24 cellular contexts compared by ENCODE assay signal in genomic region chr1:7374761-7375160, GRCh38.
DNase-seq lines count a peak whose midpoint lies in the region; ATAC-seq, FAIRE-seq and TF ChIP-seq lines count a peak whose summit lies in the region.
"Had no signal": no experiment of that assay in that cellular context is flagged by ENCODE, and none has a peak within 500 bp of the region (broad histone marks: within the 10 kb centered on the region; RNA-seq: fewer than 3 reads in every experiment).

No MANE protein-coding gene starts in this region.

- DNase-seq in coronary artery (ENCODE audit: low spot score) = peak; percentile 36
- DNase-seq in left lobe of liver (ENCODE audit: low spot score) = peak; percentile 19
- peak; percentile 21 for DNase-seq in sigmoid colon
- no peak for DNase-seq in NCI-H1092 (lab: John Stamatoyannopoulos, UW)
- DNase-seq in urothelium cell line (ENCODE audit: low spot score) = no peak
- DNase-seq: AML-193; CD4-positive, alpha-beta T cell; GM23248; KBM-7; MG63; NCI-H1694; NCI-H2029 treated with DMSO at 0.1 percent for 48 hours; NCI-H446 treated with DMSO at 0.1 percent for 48 hours; NCI-H526; PC-9; Right ventricle myocardium superior had no signal

- TF ChIP-seq CTCF in coronary artery (IDR thresholded peaks at IDR 0.05) (no peak), sigmoid colon (IDR thresholded peaks at IDR 0.05) (no peak)

- no peak for ATAC-seq in left lobe of liver
- no peak for ATAC-seq in GM18868 (IDR thresholded peaks at IDR 0.05; ENCODE audit: unreplicated experiment)
- ATAC-seq in HG02798 (IDR thresholded peaks at IDR 0.05; ENCODE audit: poor library complexity, unreplicated experiment) = no peak
- ATAC-seq: A549 had no signal

- WGBS in sigmoid colon, 2 donors = 93 to 96% methylated on average over 8 of the region's 8 CpGs

- TF ChIP-seq POLR2A in sigmoid colon (IDR thresholded peaks at IDR 0.05) = no peak

- H3K9me3 ChIP-seq in sigmoid colon = no peaks in the 10 kb centered on the region
- H3K9me3 ChIP-seq: A549; BLaER1 treated with 17β-estradiol and CSF1 and Interleukin-3, amounts not matched to agents 10 nM and 100 nM; MG63; SJSA1 had no signal

- no peaks in the 10 kb centered on the region for H3K27me3 ChIP-seq in sigmoid colon
- H3K27me3 ChIP-seq: BLaER1 treated with 17β-estradiol and CSF1 and Interleukin-3, amounts not matched to agents 10 nM and 100 nM; MG63; SJSA1 had no signal

- H3K27ac ChIP-seq in coronary artery (no peak overlapping the region), sigmoid colon (no peak overlapping the region)
- H3K27ac ChIP-seq: BLaER1 treated with 17β-estradiol and CSF1 and Interleukin-3, amounts not matched to agents 10 nM and 100 nM; GM23248; PC-9; SJSA1 had no signal

- intact Hi-C loops in sigmoid colon (cut with DNase I) = no loop called here

- no peak overlapping the region for H3K4me3 ChIP-seq in coronary artery
- no peak overlapping the region for H3K4me3 ChIP-seq in sigmoid colon
- H3K4me3 ChIP-seq: A549; BLaER1 treated with 17β-estradiol and CSF1 and Interleukin-3, amounts not matched to agents 10 nM and 100 nM; GM23248; MG63; PC-9; SJSA1 had no signal

- no peak for TF ChIP-seq EP300 in sigmoid colon (IDR thresholded peaks at IDR 0.05)

- peaks cover 0 to 18% (median 7%) of the 10 kb centered on the region in 4 donors for H3K4me1 ChIP-seq in sigmoid colon
- H3K4me1 ChIP-seq: A549, SJSA1 had no signal

- no peak for FAIRE-seq in urothelium cell line (lab: Jason Lieb, UNC)
- FAIRE-seq: A549, D721Med, GM18507, HTR-8/SVneo had no signal

- no peaks in the 10 kb centered on the region for H3K36me3 ChIP-seq in sigmoid colon
- H3K36me3 ChIP-seq: BLaER1 treated with 17β-estradiol and CSF1 and Interleukin-3, amounts not matched to agents 10 nM and 100 nM; MG63; SJSA1 had no signal

Comparison
In these comparisons a context has a peak if more than half of its experiments do, and no peak if none do; other contexts are left out.
1. DNase-seq: peak in coronary artery (single experiment), left lobe of liver (single experiment) and sigmoid colon (single experiment); none in NCI-H1092 (single experiment) and urothelium cell line (single experiment).